In the genomic region with DNA sequence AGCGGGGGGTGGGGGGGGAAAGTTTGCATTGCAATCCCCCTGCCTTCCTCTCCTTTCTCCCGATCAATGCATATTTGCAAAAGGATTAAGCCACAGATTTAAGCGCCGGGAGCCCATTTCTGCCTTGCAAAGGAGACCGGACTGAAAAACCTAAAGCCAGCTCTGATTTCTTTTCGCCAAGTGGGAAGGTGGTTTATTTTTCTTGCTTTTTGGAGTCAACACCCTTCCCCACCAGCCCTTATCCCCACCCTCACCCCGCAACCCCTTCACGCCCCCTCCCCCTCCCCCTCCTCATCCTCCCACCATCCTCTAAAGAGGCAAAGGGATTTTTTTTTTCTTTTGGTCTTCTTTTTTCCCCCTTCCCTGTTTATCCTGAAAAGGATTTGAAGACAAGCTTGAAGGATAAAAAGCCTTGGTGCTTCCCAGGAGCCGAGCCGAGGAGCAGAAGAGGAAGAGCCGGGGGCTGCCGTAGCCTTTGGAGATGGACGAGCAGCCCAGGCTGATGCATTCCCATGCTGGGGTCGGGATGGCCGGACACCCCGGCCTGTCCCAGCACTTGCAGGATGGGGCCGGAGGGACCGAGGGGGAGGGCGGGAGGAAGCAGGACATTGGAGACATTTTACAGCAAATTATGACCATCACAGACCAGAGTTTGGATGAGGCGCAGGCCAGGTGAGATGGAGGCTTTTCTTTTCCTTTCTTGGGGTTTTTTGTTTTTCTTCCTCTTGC, we compare ENCODE assay signal across 9 cellular contexts.
A peak's percentile ranks its signal among the peaks of the same experiment; 100 is the strongest.
DNase-seq lines count a peak whose midpoint lies in the region; ATAC-seq lines count a peak whose summit lies in the region.
"Had no signal": no experiment of that assay in that cellular context is flagged by ENCODE, and none has a peak within 500 bp of the region (broad histone marks: within the 10 kb centered on the region; RNA-seq: fewer than 3 reads in every experiment).

No MANE protein-coding gene starts in this region.

- no peak for ATAC-seq in central memory CD8-positive, alpha-beta T cell (replicated peaks; ENCODE audit: extremely low read depth, poor library complexity, severe bottlenecking)
- no peak for ATAC-seq in stimulated activated effector memory CD8-positive, alpha-beta T cell treated with anti-CD3 and anti-CD28 coated beads, Interleukin-12 subunit alpha, Interleukin-12 subunit beta, amount 100 ng/mL, for 72 hours
- no peak for ATAC-seq in GM21717 (IDR thresholded peaks at IDR 0.05; ENCODE audit: unreplicated experiment)

- peaks cover 4% of the 10 kb centered on the region for H3K36me3 Mint-ChIP-seq in central memory CD8-positive, alpha-beta T cell (ENCODE audit: insufficient read depth)
- H3K36me3 Mint-ChIP-seq in stimulated activated effector memory CD8-positive, alpha-beta T cell treated with anti-CD3 and anti-CD28 coated beads, Interleukin-12 subunit alpha, Interleukin-12 subunit beta, amount 100 ng/mL, for 72 hours, result no peaks in the 10 kb centered on the region
- H3K36me3 Mint-ChIP-seq: CD4-positive, CD25-positive, alpha-beta regulatory T cell had no signal

- peak overlapping the region; percentile 67 for H3K4me3 Mint-ChIP-seq in central memory CD8-positive, alpha-beta T cell
- H3K4me3 Mint-ChIP-seq in stimulated activated effector memory CD8-positive, alpha-beta T cell treated with anti-CD3 and anti-CD28 coated beads, Interleukin-12 subunit alpha, Interleukin-12 subunit beta, amount 100 ng/mL, for 72 hours, result peak overlapping the region; percentile 58

- H3K4me1 Mint-ChIP-seq in central memory CD8-positive, alpha-beta T cell, result no peaks in the 10 kb centered on the region
- peaks cover 11% of the 10 kb centered on the region for H3K4me1 Mint-ChIP-seq in stimulated activated effector memory CD8-positive, alpha-beta T cell treated with anti-CD3 and anti-CD28 coated beads, Interleukin-12 subunit alpha, Interleukin-12 subunit beta, amount 100 ng/mL, for 72 hours

- DNase-seq in NCI-H1417 (lab: John Stamatoyannopoulos, UW), result peak; percentile 59 to 89 (median 77)
- DNase-seq in NCI-H1417 treated with DMSO at 0.1 percent for 48 hours (lab: John Stamatoyannopoulos, UW), result no peak
- DNase-seq in NCI-H526 (lab: John Stamatoyannopoulos, UW), result peak; percentile 46 to 92
- no peak for DNase-seq in central memory CD8-positive, alpha-beta T cell (ENCODE audit: low spot score in 2 of 2)
- peak; percentile 71 for DNase-seq in kidney glomerular epithelial cell (lab: John Stamatoyannopoulos, UW)
- no peak for DNase-seq in stimulated activated effector memory CD8-positive, alpha-beta T cell treated with anti-CD3 and anti-CD28 coated beads, Interleukin-12 subunit alpha, Interleukin-12 subunit beta, amount 100 ng/mL, for 72 hours (ENCODE audit: low spot score in 2 of 2)
- DNase-seq in AG08396 (ENCODE audit: low spot score), result no peak

- H3K27me3 Mint-ChIP-seq in central memory CD8-positive, alpha-beta T cell, result peaks cover 17% of the 10 kb centered on the region

- H3K27ac Mint-ChIP-seq in central memory CD8-positive, alpha-beta T cell (ENCODE audit: low read depth), result no peak overlapping the region
- H3K27ac Mint-ChIP-seq in stimulated activated effector memory CD8-positive, alpha-beta T cell treated with anti-CD3 and anti-CD28 coated beads, Interleukin-12 subunit alpha, Interleukin-12 subunit beta, amount 100 ng/mL, for 72 hours, result no peak overlapping the region
- H3K27ac Mint-ChIP-seq: CD4-positive, CD25-positive, alpha-beta regulatory T cell had no signal

- H3K9me3 Mint-ChIP-seq in central memory CD8-positive, alpha-beta T cell, result no peaks in the 10 kb centered on the region
- no peaks in the 10 kb centered on the region for H3K9me3 Mint-ChIP-seq in stimulated activated effector memory CD8-positive, alpha-beta T cell treated with anti-CD3 and anti-CD28 coated beads, Interleukin-12 subunit alpha, Interleukin-12 subunit beta, amount 100 ng/mL, for 72 hours

Comparison
In these comparisons a context has a peak if more than half of its experiments do, and no peak if none do; other contexts are left out.
1. DNase-seq: peak in NCI-H1417 (3 of 3), NCI-H526 (2 of 2) and kidney glomerular epithelial cell (single experiment); none in NCI-H1417 treated with DMSO at 0.1 percent for 48 hours (single experiment), central memory CD8-positive, alpha-beta T cell (0 of 2), stimulated activated effector memory CD8-positive, alpha-beta T cell treated with anti-CD3 and anti-CD28 coated beads, Interleukin-12 subunit alpha, Interleukin-12 subunit beta, amount 100 ng/mL, for 72 hours (0 of 2) and AG08396 (single experiment).